19 cellular contexts compared by ENCODE assay signal in genomic region chr5:115657125-115657882, GRCh38. TPM values are rescaled to one million over a fixed set of nuclear protein-coding genes. Genes with fewer than 3 reads are reported as not detected.
A peak's percentile ranks its signal among the peaks of the same experiment; 100 is the strongest.
DNase-seq lines count a peak whose midpoint lies in the region; ATAC-seq and TF ChIP-seq lines count a peak whose summit lies in the region.
"Had no signal": no experiment of that assay in that cellular context is flagged by ENCODE, and none has a peak within 500 bp of the region (broad histone marks: within the 10 kb centered on the region; RNA-seq: fewer than 3 reads in every experiment).

No MANE protein-coding gene starts in this region.

- H3K36me3 ChIP-seq in GM23248 (ENCODE audit: low read depth) (no peaks in the 10 kb centered on the region), RWPE2 (ENCODE audit: low read depth) (no peaks in the 10 kb centered on the region), right lobe of liver (no peaks in the 10 kb centered on the region), neural progenitor cell (no peaks in the 10 kb centered on the region)

- no peaks in the 10 kb centered on the region for H3K9me2 ChIP-seq in GM23248 (ENCODE audit: insufficient read depth)

- no peaks in the 10 kb centered on the region for H3K36me3 Mint-ChIP-seq in neural progenitor cell
- no peaks in the 10 kb centered on the region for H3K36me3 Mint-ChIP-seq in activated CD4-positive, alpha-beta memory T cell treated with anti-CD3 and anti-CD28 coated beads, Interleukin-2, amount 10 ng/mL, durations not matched to agents 7 days and 5 days (ENCODE audit: low read depth)

- H3F3A ChIP-seq in GM23248 (ENCODE audit: insufficient read depth) (peaks cover 18% of the 10 kb centered on the region), neural progenitor cell (ENCODE audit: low read depth) (no peaks in the 10 kb centered on the region)

- CTCF ChIA-PET in activated CD4-positive, alpha-beta memory T cell treated with anti-CD3 and anti-CD28 coated beads, Interleukin-2, amount 10 ng/mL, durations not matched to agents 7 days and 5 days (lab: Charles Lee): no interaction called here

- no peak overlapping the region for H3K9ac ChIP-seq in GM23248
- no peak overlapping the region for H3K9ac ChIP-seq in neural progenitor cell

- no peaks in the 10 kb centered on the region for H3K27me3 Mint-ChIP-seq in neural progenitor cell (ENCODE audit: insufficient read depth, low read depth)
- peaks cover 33% of the 10 kb centered on the region for H3K27me3 Mint-ChIP-seq in activated CD4-positive, alpha-beta memory T cell treated with anti-CD3 and anti-CD28 coated beads, Interleukin-2, amount 10 ng/mL, durations not matched to agents 7 days and 5 days

- H4K20me1 ChIP-seq in GM23248 (ENCODE audit: insufficient read depth): no peaks in the 10 kb centered on the region
- no peaks in the 10 kb centered on the region for H4K20me1 ChIP-seq in neural progenitor cell (ENCODE audit: low read depth)

- H2AFZ ChIP-seq in GM23248 (no peak overlapping the region), neural progenitor cell (replicated peaks) (no peak overlapping the region)

- H3K27ac ChIP-seq in GM23248 (peak overlapping the region; percentile 30; the same call in 1 of the 2 replicates), RWPE2 (ENCODE audit: poor library complexity, severe bottlenecking) (no peak overlapping the region), epithelial cell of prostate (peak overlapping the region; percentile 12), right lobe of liver (peak overlapping the region in 2 of 3 donors; percentile 38 to 65), neural progenitor cell (no peak overlapping the region)
- H3K27ac ChIP-seq: HL-60, SK-N-MC had no signal

- ATAC-seq in RWPE2 (ENCODE audit: low read depth): peak; percentile 37
- peak; percentile 27 to 89 (median 86) for ATAC-seq in right lobe of liver
- no peak for ATAC-seq in GM19351 (IDR thresholded peaks at IDR 0.05; ENCODE audit: unreplicated experiment)
- ATAC-seq in HG03175 (IDR thresholded peaks at IDR 0.05; ENCODE audit: unreplicated experiment): no peak

- H3K4me3 Mint-ChIP-seq in neural progenitor cell: no peak overlapping the region
- no peak overlapping the region for H3K4me3 Mint-ChIP-seq in activated CD4-positive, alpha-beta memory T cell treated with anti-CD3 and anti-CD28 coated beads, Interleukin-2, amount 10 ng/mL, durations not matched to agents 7 days and 5 days

- H3K9me3 Mint-ChIP-seq in neural progenitor cell: peaks cover 7% of the 10 kb centered on the region
- no peaks in the 10 kb centered on the region for H3K9me3 Mint-ChIP-seq in activated CD4-positive, alpha-beta memory T cell treated with anti-CD3 and anti-CD28 coated beads, Interleukin-2, amount 10 ng/mL, durations not matched to agents 7 days and 5 days

- peaks cover 23% of the 10 kb centered on the region for H3K4me1 Mint-ChIP-seq in neural progenitor cell
- no peaks in the 10 kb centered on the region for H3K4me1 Mint-ChIP-seq in activated CD4-positive, alpha-beta memory T cell treated with anti-CD3 and anti-CD28 coated beads, Interleukin-2, amount 10 ng/mL, durations not matched to agents 7 days and 5 days

- intact Hi-C loops in right lobe of liver (cut with DNase I): no loop called here

- no peaks in the 10 kb centered on the region for H3K9me3 ChIP-seq in GM23248 (ENCODE audit: low read depth)
- H3K9me3 ChIP-seq in RWPE2 (ENCODE audit: severe bottlenecking): peaks cover 2% of the 10 kb centered on the region
- no peaks in the 10 kb centered on the region for H3K9me3 ChIP-seq in right lobe of liver
- H3K9me3 ChIP-seq in neural progenitor cell (ENCODE audit: low read depth): no peaks in the 10 kb centered on the region

- no peak overlapping the region for H3K27ac Mint-ChIP-seq in neural progenitor cell
- H3K27ac Mint-ChIP-seq in activated CD4-positive, alpha-beta memory T cell treated with anti-CD3 and anti-CD28 coated beads, Interleukin-2, amount 10 ng/mL, durations not matched to agents 7 days and 5 days: no peak overlapping the region

- H3K27me3 ChIP-seq in GM23248 (replicated peaks; ENCODE audit: insufficient read depth) (no peaks in the 10 kb centered on the region), RWPE2 (ENCODE audit: insufficient read depth, poor library complexity, severe bottlenecking) (peaks cover 5% of the 10 kb centered on the region), right lobe of liver (no peaks in the 10 kb centered on the region), neural progenitor cell (no peaks in the 10 kb centered on the region)

- no peak for TF ChIP-seq POLR2A in right lobe of liver (IDR thresholded peaks at IDR 0.05)

- in situ Hi-C loops in GM23248 (cut with MboI): no loop called here

- POLR2A ChIA-PET in activated CD4-positive, alpha-beta memory T cell treated with anti-CD3 and anti-CD28 coated beads, Interleukin-2, amount 10 ng/mL, durations not matched to agents 7 days and 5 days (lab: Charles Lee): no interaction called here

- H3K79me2 ChIP-seq in GM23248 (ENCODE audit: insufficient read depth) (no peaks in the 10 kb centered on the region), neural progenitor cell (ENCODE audit: low read depth) (no peaks in the 10 kb centered on the region)

- DNase-seq in GM23248: no peak
- no peak for DNase-seq in RWPE2 (ENCODE audit: low spot score)
- DNase-seq in epithelial cell of prostate (ENCODE audit: low read depth, low spot score): no peak
- no peak for DNase-seq in right lobe of liver
- no peak for DNase-seq in neural progenitor cell (ENCODE audit: low spot score)
- DNase-seq in activated CD4-positive, alpha-beta memory T cell treated with anti-CD3 and anti-CD28 coated beads, Interleukin-2, amount 10 ng/mL, durations not matched to agents 7 days and 5 days: no peak
- DNase-seq: C1 segment of cervical spinal cord, H7, KBM-7, NCI-H1436 treated with DMSO at 0.1 percent for 48 hours, NCI-H2029 treated with DMSO at 0.1 percent for 48 hours, NCI-H2171 treated with DMSO at 0.1 percent for 48 hours, NCI-H748 treated with DMSO at 0.1 percent for 48 hours, OCI-M1 had no signal

- H3K4me2 ChIP-seq in GM23248 (ENCODE audit: unreplicated experiment) (peak overlapping the region; percentile 58), neural progenitor cell (no peak overlapping the region)

- H3K4me1 ChIP-seq in GM23248 (ENCODE audit: insufficient read depth) (peaks cover 18% of the 10 kb centered on the region), RWPE2 (ENCODE audit: insufficient read depth, poor library complexity, severe bottlenecking) (peaks cover 10% of the 10 kb centered on the region), right lobe of liver (peaks cover 0 to 15% (median 0%) of the 10 kb centered on the region in 4 donors), neural progenitor cell (peaks cover 13% of the 10 kb centered on the region)

- H3K4me3 ChIP-seq in GM23248 (no peak overlapping the region), RWPE2 (ENCODE audit: severe bottlenecking) (no peak overlapping the region), right lobe of liver (peak overlapping the region in 2 of 3 donors; percentile 46 to 48), neural progenitor cell (no peak overlapping the region)
- H3K4me3 ChIP-seq: SK-N-MC had no signal

- WGBS in GM23248 (ENCODE audit: low coverage in 1 of 2, low lambda C conversion rate in 2 of 2, missing lambda C conversion rate in 2 of 2), 2 experiments: 88% methylated on average over 2 of the region's 2 CpGs
- 36% methylated on average over 2 of the region's 2 CpGs for WGBS in right lobe of liver (ENCODE audit: insufficient coverage, low coverage, low lambda C conversion rate, missing lambda C conversion rate)

- no peak for TF ChIP-seq CTCF in RWPE2 (IDR thresholded peaks at IDR 0.05; ENCODE audit: poor library complexity, severe bottlenecking)
- no peak for TF ChIP-seq CTCF in right lobe of liver (IDR thresholded peaks at IDR 0.05)
- no peak for TF ChIP-seq CTCF in neural progenitor cell (IDR thresholded peaks at IDR 0.05)

RNA-seq across cellular contexts. Expression of gene TMED7, which starts 31.5 kb away (rescaled TPM):
- 152 and 163 TPM in 2 replicates for total RNA-seq in GM23248 (2014; rRNA removed; shearing (Covaris generic))
- 97.7 and 98.7 TPM in 2 replicates for polyA plus RNA-seq in GM23248 (2016; fragmentation: Nextera tagmentation; extraction: Ambion mirVana)
- total RNA-seq in right lobe of liver (100 to 1,000 TPM in 2 of 6 experiments, 10 to 100 TPM in 4; 69.8 to 103 (median 91.7) TPM), neural progenitor cell (ENCODE audit: low replicate concordance) (72.4 and 112 TPM in 2 replicates)
- 10 to 100 TPM; 52.7 to 55.6 TPM for total RNA-seq in activated CD4-positive, alpha-beta memory T cell treated with anti-CD3 and anti-CD28 coated beads, Interleukin-2, amount 10 ng/mL, durations not matched to agents 7 days and 5 days

RNA-seq across cellular contexts. Expression of gene TICAM2, which starts 55.0 kb away (rescaled TPM):
- total RNA-seq in GM23248 (2014; rRNA removed; shearing (Covaris generic)): 1.9 and 12.3 TPM in 2 replicates
- 11.3 and 14.1 TPM in 2 replicates for polyA plus RNA-seq in GM23248 (2016; fragmentation: Nextera tagmentation; extraction: Ambion mirVana)
- 1 to 10 TPM in 4 of 6 experiments, under 1 TPM in 2; 0.31 to 2.3 (median 2.1) TPM for total RNA-seq in right lobe of liver
- total RNA-seq in neural progenitor cell (ENCODE audit: low replicate concordance): 0.03 TPM in 1 of 2 replicates, not detected in the other
- total RNA-seq in activated CD4-positive, alpha-beta memory T cell treated with anti-CD3 and anti-CD28 coated beads, Interleukin-2, amount 10 ng/mL, durations not matched to agents 7 days and 5 days: 1 to 10 TPM; 1.8 to 2.5 TPM
- total RNA-seq: H7, NCI-H460 had no signal

Comparison
In these comparisons a context has a peak if more than half of its experiments do, and no peak if none do; other contexts are left out.
1. H3K27ac ChIP-seq: peak in GM23248 (single experiment), epithelial cell of prostate (single experiment) and right lobe of liver (2 of 3); none in RWPE2 (single experiment) and neural progenitor cell (single experiment).
2. H3K4me3 ChIP-seq: peak in right lobe of liver (2 of 3); none in GM23248 (single experiment), RWPE2 (single experiment) and neural progenitor cell (single experiment).
3. ATAC-seq: peak in RWPE2 (single experiment) and right lobe of liver (4 of 4); none in GM19351 (single experiment) and HG03175 (single experiment).